ENCODE assay signal across 9 cellular contexts in genomic region chr1:101683136-101683535, GRCh38.
"Had no signal": no experiment of that assay in that cellular context is flagged by ENCODE, and none has a peak within 500 bp of the region (broad histone marks: within the 10 kb centered on the region; RNA-seq: fewer than 3 reads in every experiment).

No MANE protein-coding gene starts in this region.

- H3K9me3 Mint-ChIP-seq: IgD-negative memory B cell had no signal

- H3K4me1 Mint-ChIP-seq: IgD-negative memory B cell had no signal

- H3K9me3 ChIP-seq: HAP-1 had no signal

- ATAC-seq: HCT116, HepG2 had no signal

- H3K27ac Mint-ChIP-seq: HFFc6, IgD-negative memory B cell had no signal

- DNase-seq: GOT3, H7, HFFc6, KBM-7 had no signal

- H3K4me1 ChIP-seq: HAP-1 had no signal

- H3K27ac ChIP-seq: HL-60 had no signal

- H3K36me3 ChIP-seq: HAP-1 had no signal

- H3K27me3 Mint-ChIP-seq: IgD-negative memory B cell had no signal

- H3K4me3 ChIP-seq: HAP-1 had no signal

- H3K4me3 Mint-ChIP-seq: HFFc6, IgD-negative memory B cell had no signal

- H3K36me3 Mint-ChIP-seq: IgD-negative memory B cell had no signal
